Comparison of ENCODE assay signal across 22 cellular contexts in genomic region chr4:71595576-71596108, GRCh38.
DNase-seq lines count a peak whose midpoint lies in the region; ATAC-seq lines count a peak whose summit lies in the region.
"Had no signal": no experiment of that assay in that cellular context is flagged by ENCODE, and none has a peak within 500 bp of the region (broad histone marks: within the 10 kb centered on the region; RNA-seq: fewer than 3 reads in every experiment).

No MANE protein-coding gene starts in this region.

- H3F3A ChIP-seq in GM23248 (ENCODE audit: insufficient read depth), result no peaks in the 10 kb centered on the region

- H3K9me2 ChIP-seq in GM23248 (ENCODE audit: insufficient read depth), result no peaks in the 10 kb centered on the region

- H3K4me3 ChIP-seq in GM23248, result no peak overlapping the region
- H3K4me3 ChIP-seq: esophagus muscularis mucosa, mucosa of descending colon, tibial artery had no signal

- DNase-seq in GM23248 (peak; percentile 19), NCI-H2107 (lab: John Stamatoyannopoulos, UW) (peak; percentile 51), SHP77 (lab: John Stamatoyannopoulos, UW) (peak; percentile 84 to 86), myocyte (ENCODE audit: low read depth) (peak; percentile 18), dermis blood vessel endothelial cell (no peak)
- DNase-seq in activated CD4-positive, CD25-positive, alpha-beta regulatory T cell treated with anti-CD3 and anti-CD28 coated beads, Interleukin-2, amount 50 U/mL, for 72 hours, result no peak
- DNase-seq: activated CD4-positive, CD25-positive, alpha-beta regulatory T cell; activated gamma-delta T cell treated with Interleukin-2 at 50 U/mL for 16 hours; cortex of kidney; H7; hippocampal formation; MM.1S; mucosa of descending colon; NCI-H526 treated with DMSO at 0.1 percent for 48 hours; RPMI8226; stimulated activated CD4-positive, alpha-beta T cell treated with anti-CD3 and anti-CD28 coated beads, Interleukin-4, amount 100 ng/mL, for 1 hour; stimulated activated CD8-positive, alpha-beta memory T cell treated with anti-CD3 and anti-CD28 coated beads, Interleukin-4, amount 100 ng/mL, for 48 hours; T-helper 17 cell; tibial artery had no signal

- H3K4me1 ChIP-seq in GM23248 (ENCODE audit: insufficient read depth), result no peaks in the 10 kb centered on the region
- H3K4me1 ChIP-seq: esophagus muscularis mucosa, tibial artery had no signal

- 0 to 1% methylated on average over 2 of the region's 2 CpGs for WGBS in GM23248 (ENCODE audit: low coverage in 1 of 2, low lambda C conversion rate in 2 of 2, missing lambda C conversion rate in 2 of 2), 2 experiments

- no peaks in the 10 kb centered on the region for H4K20me1 ChIP-seq in GM23248 (ENCODE audit: insufficient read depth)

- no peak overlapping the region for H3K9ac ChIP-seq in GM23248

- H3K27ac ChIP-seq in GM23248, result no peak overlapping the region
- H3K27ac ChIP-seq: C4-2B, esophagus muscularis mucosa, tibial artery had no signal

- ATAC-seq in HG03439 (IDR thresholded peaks at IDR 0.05; ENCODE audit: unreplicated experiment), result no peak
- ATAC-seq: mucosa of descending colon, T-helper 17 cell had no signal

- H3K4me2 ChIP-seq in GM23248 (ENCODE audit: unreplicated experiment), result no peak overlapping the region

- in situ Hi-C loops in GM23248 (cut with MboI), result no loop called here

- 0 out of 2 replicates have a peak, but pooled peaks cover 10% of the 10 kb centered on the region for H3K27me3 ChIP-seq in GM23248 (replicated peaks; ENCODE audit: insufficient read depth)
- H3K27me3 ChIP-seq: esophagus muscularis mucosa, tibial artery had no signal

- H3K36me3 ChIP-seq in GM23248 (ENCODE audit: low read depth), result no peaks in the 10 kb centered on the region
- H3K36me3 ChIP-seq: esophagus muscularis mucosa, tibial artery had no signal

- no peak overlapping the region for H2AFZ ChIP-seq in GM23248

- no peaks in the 10 kb centered on the region for H3K79me2 ChIP-seq in GM23248 (ENCODE audit: insufficient read depth)

- no peaks in the 10 kb centered on the region for H3K9me3 ChIP-seq in GM23248 (ENCODE audit: low read depth)
- H3K9me3 ChIP-seq: esophagus muscularis mucosa, mucosa of descending colon, tibial artery had no signal

Comparison
In these comparisons a context has a peak if more than half of its experiments do, and no peak if none do; other contexts are left out.
1. DNase-seq: peak in GM23248 (single experiment), NCI-H2107 (single experiment), SHP77 (2 of 2) and myocyte (single experiment); none in activated CD4-positive, CD25-positive, alpha-beta regulatory T cell treated with anti-CD3 and anti-CD28 coated beads, Interleukin-2, amount 50 U/mL, for 72 hours (single experiment) and dermis blood vessel endothelial cell (single experiment).